8 cellular contexts compared by ENCODE assay signal in the genomic region with DNA sequence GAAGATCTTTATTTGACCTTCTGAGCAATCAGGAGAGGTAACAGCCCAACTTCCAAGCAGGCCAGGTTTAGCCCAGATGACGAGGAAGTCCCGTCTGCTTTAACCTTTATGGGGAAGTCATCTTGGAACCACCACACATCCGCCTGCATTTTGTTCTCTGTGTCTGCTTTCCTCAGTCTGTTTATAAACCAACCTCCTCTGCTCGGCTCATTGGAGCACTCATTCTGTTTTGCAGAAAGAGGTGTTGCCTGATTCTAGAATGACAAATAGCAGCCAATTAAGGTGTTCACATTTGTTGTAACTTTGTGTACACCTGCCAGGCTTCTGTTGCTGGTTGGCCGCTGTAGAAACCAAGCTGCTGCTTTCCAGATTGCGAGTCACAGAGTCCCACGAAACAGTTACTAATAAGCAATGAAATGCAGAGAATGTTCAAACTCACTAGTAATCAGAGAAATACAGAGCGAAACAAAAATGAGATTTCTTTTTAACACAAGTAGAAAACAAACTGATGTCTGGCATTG.
DNase-seq lines count a peak whose midpoint lies in the region; ATAC-seq and TF ChIP-seq lines count a peak whose summit lies in the region.

No MANE protein-coding gene starts in this region.

- peak in 3 of 5 donors; percentile 53 to 74 (median 55) for DNase-seq in CD8-positive, alpha-beta memory T cell
- DNase-seq in PC-3 = peak; percentile 60
- DNase-seq in central memory CD4-positive, alpha-beta T cell = peak; percentile 78
- peak in 7 of 9 donors; percentile 54 to 75 (median 65) for DNase-seq in naive thymus-derived CD4-positive, alpha-beta T cell
- no peak for DNase-seq in NCI-H2227 (lab: John Stamatoyannopoulos, UW; ENCODE audit: unreplicated experiment)

- no peak overlapping the region for H2AFZ ChIP-seq in PC-3 (ENCODE audit: low read length)

- no peaks in the 10 kb centered on the region for H4K20me1 ChIP-seq in PC-3 (ENCODE audit: low read length)

- peak overlapping the region; percentile 92 for H3K9ac ChIP-seq in PC-3 (ENCODE audit: low read length)

- ATAC-seq in GM21619 (IDR thresholded peaks at IDR 0.05; ENCODE audit: unreplicated experiment) = peak; percentile 35
- peak; percentile 2; the same call in 1 of the 2 replicates for ATAC-seq in PC-3
- peak; percentile 42 for ATAC-seq in naive thymus-derived CD4-positive, alpha-beta T cell
- no peak for ATAC-seq in HG02840 (IDR thresholded peaks at IDR 0.05; ENCODE audit: low FRiP score, unreplicated experiment)
- ATAC-seq in HG03097 (IDR thresholded peaks at IDR 0.05; ENCODE audit: low FRiP score, unreplicated experiment) = no peak

- no peak for TF ChIP-seq CTCF in PC-3 (conservative IDR thresholded peaks at IDR 0.05; ENCODE audit: low read depth, low read length)

- peaks cover 98 to 100% (median 100%) of the 10 kb centered on the region in 3 donors for H3K4me1 Mint-ChIP-seq in CD8-positive, alpha-beta memory T cell
- H3K4me1 Mint-ChIP-seq in naive thymus-derived CD4-positive, alpha-beta T cell = peaks cover 62 to 100% (median 96%) of the 10 kb centered on the region in 7 donors

- no TSS peak for BruUV-seq in PC-3 (replicated peaks; lab: Mats Ljungman, UMichigan)

- H3K9me2 ChIP-seq in PC-3 (replicated peaks; ENCODE audit: low read length) = no peaks in the 10 kb centered on the region

- H3K27ac ChIP-seq in CD8-positive, alpha-beta memory T cell (ENCODE audit: low read depth, low read length) = peak overlapping the region; percentile 62
- peak overlapping the region; percentile 99 for H3K27ac ChIP-seq in PC-3 (ENCODE audit: low read length)
- H3K27ac ChIP-seq in naive thymus-derived CD4-positive, alpha-beta T cell (ENCODE audit: low read depth, low read length) = peak overlapping the region; percentile 52

- H3K4me3 ChIP-seq in CD8-positive, alpha-beta memory T cell (ENCODE audit: low read length) = peak overlapping the region; percentile 27
- no peak overlapping the region for H3K4me3 ChIP-seq in PC-3 (ENCODE audit: low read length)
- H3K4me3 ChIP-seq in naive thymus-derived CD4-positive, alpha-beta T cell (ENCODE audit: low read length) = peak overlapping the region; percentile 35

- peaks cover 0 to 2% of the 10 kb centered on the region in 2 donors for H3K27me3 Mint-ChIP-seq in CD8-positive, alpha-beta memory T cell
- H3K27me3 Mint-ChIP-seq in naive thymus-derived CD4-positive, alpha-beta T cell = no peaks in the 10 kb centered on the region

- H3K4me3 Mint-ChIP-seq in CD8-positive, alpha-beta memory T cell = peak overlapping the region; percentile 71 to 87 (median 79)
- peak overlapping the region; percentile 64 to 85 (median 70) for H3K4me3 Mint-ChIP-seq in naive thymus-derived CD4-positive, alpha-beta T cell

- H3K36me3 ChIP-seq in CD8-positive, alpha-beta memory T cell (ENCODE audit: insufficient read depth, low read length) = peaks cover 4% of the 10 kb centered on the region
- peaks cover 19% of the 10 kb centered on the region for H3K36me3 ChIP-seq in PC-3 (ENCODE audit: low read depth, low read length)
- peaks cover 0 to 6% (median 3%) of the 10 kb centered on the region in 3 experiments for H3K36me3 ChIP-seq in naive thymus-derived CD4-positive, alpha-beta T cell (ENCODE audit: control insufficient read depth in 2 of 3, insufficient read depth in 3 of 3, low read length in 3 of 3)

- CTCF ChIA-PET in CD8-positive, alpha-beta memory T cell (lab: Charles Lee) = interaction anchor here (0.7 to 5.4 kb wide), 9 partner anchors 13 to 143 kb away, joined by 3 to 38 read pairs (median 3); a partner anchor contains a TSS
- CTCF ChIA-PET in PC-3 (lab: Charles Lee) = interaction anchor here (2.8 kb wide), 1 partner anchor 143 kb away, joined by 12 read pairs; no protein-coding TSS in a partner anchor
- CTCF ChIA-PET in naive thymus-derived CD4-positive, alpha-beta T cell (lab: Charles Lee) = interaction anchor here (1.1 kb wide), 2 partner anchors 68 to 145 kb away, joined by 3 read pairs; no protein-coding TSS in a partner anchor

- H3K4me2 ChIP-seq in PC-3 (ENCODE audit: low read length) = peak overlapping the region; percentile 61

- H3K4me1 ChIP-seq in CD8-positive, alpha-beta memory T cell (ENCODE audit: insufficient read depth, low read length) = peaks cover 98% of the 10 kb centered on the region
- H3K4me1 ChIP-seq in PC-3 (ENCODE audit: insufficient read depth, low read length) = peaks cover 92% of the 10 kb centered on the region
- H3K4me1 ChIP-seq in naive thymus-derived CD4-positive, alpha-beta T cell (ENCODE audit: control insufficient read depth in 2 of 2, insufficient read depth in 2 of 2, low read length in 2 of 2) = peaks cover 80 to 100% of the 10 kb centered on the region in 2 donors

- intact Hi-C loops in PC-3 (cut with micrococcal nuclease) = loop anchor here (1.0 to 5.0 kb wide), 3 partner anchors 14 to 144 kb away; no protein-coding TSS in a partner anchor
- intact Hi-C loops in naive thymus-derived CD4-positive, alpha-beta T cell (cut with micrococcal nuclease) = loop anchor here (1.0 to 10.0 kb wide), 6 partner anchors 14 to 694 kb away; a partner anchor contains a TSS

- H3K9me3 ChIP-seq in CD8-positive, alpha-beta memory T cell (ENCODE audit: low read length) = no peaks in the 10 kb centered on the region
- H3K9me3 ChIP-seq in PC-3 (ENCODE audit: low read length) = peaks cover 11% of the 10 kb centered on the region
- H3K9me3 ChIP-seq in naive thymus-derived CD4-positive, alpha-beta T cell (ENCODE audit: control insufficient read depth in 2 of 3, low read length in 3 of 3) = no peaks in the 10 kb centered on the region

- peaks cover 10% of the 10 kb centered on the region for H3F3A ChIP-seq in PC-3 (ENCODE audit: low read length, unreplicated experiment)

- H3K79me2 ChIP-seq in PC-3 (ENCODE audit: low read length) = peaks cover 46% of the 10 kb centered on the region

- peak overlapping the region; percentile 93 to 98 (median 97) for H3K27ac Mint-ChIP-seq in CD8-positive, alpha-beta memory T cell
- H3K27ac Mint-ChIP-seq in naive thymus-derived CD4-positive, alpha-beta T cell = peak overlapping the region; percentile 88 to 100 (median 97)

- H3K27me3 ChIP-seq in CD8-positive, alpha-beta memory T cell (ENCODE audit: insufficient read depth, low read length, poor library complexity, severe bottlenecking) = no peaks in the 10 kb centered on the region
- no peaks in the 10 kb centered on the region for H3K27me3 ChIP-seq in PC-3 (ENCODE audit: low read length)
- H3K27me3 ChIP-seq in naive thymus-derived CD4-positive, alpha-beta T cell (ENCODE audit: control insufficient read depth in 2 of 2, insufficient read depth in 2 of 2, low read length in 2 of 2) = no peaks in the 10 kb centered on the region

- H3K9me3 Mint-ChIP-seq in CD8-positive, alpha-beta memory T cell = no peaks in the 10 kb centered on the region
- peaks cover 0 to 2% (median 0%) of the 10 kb centered on the region in 11 donors for H3K9me3 Mint-ChIP-seq in naive thymus-derived CD4-positive, alpha-beta T cell

- peaks cover 6 to 54% (median 17%) of the 10 kb centered on the region in 3 donors for H3K36me3 Mint-ChIP-seq in CD8-positive, alpha-beta memory T cell
- peaks cover 5 to 47% (median 25%) of the 10 kb centered on the region in 5 donors for H3K36me3 Mint-ChIP-seq in naive thymus-derived CD4-positive, alpha-beta T cell

- POLR2A ChIA-PET in CD8-positive, alpha-beta memory T cell (lab: Charles Lee) = interaction anchor here (0.8 to 3.3 kb wide), 5 partner anchors 14 to 64 kb away, joined by 3 to 22 read pairs (median 5); a partner anchor contains a TSS
- POLR2A ChIA-PET in PC-3 (lab: Charles Lee; ENCODE audit: unreplicated experiment) = interaction anchor here (1.3 kb wide), 1 partner anchor 64 kb away, joined by 3 read pairs; a partner anchor contains a TSS
- POLR2A ChIA-PET in naive thymus-derived CD4-positive, alpha-beta T cell (lab: Charles Lee) = interaction anchor here (0.5 to 3.6 kb wide), 6 partner anchors 30 to 143 kb away, joined by 3 to 15 read pairs (median 4); a partner anchor contains a TSS

Comparison
In these comparisons a context has a peak if more than half of its experiments do, and no peak if none do; other contexts are left out.
1. ATAC-seq: peak in GM21619 (single experiment), PC-3 (single experiment) and naive thymus-derived CD4-positive, alpha-beta T cell (single experiment); none in HG02840 (single experiment) and HG03097 (single experiment).
2. Peak in every context shown above with its lines, with median percentiles within 50 percentile points of each other: H3K27ac ChIP-seq.